15 cellular contexts compared by ENCODE assay signal in the genomic region with DNA sequence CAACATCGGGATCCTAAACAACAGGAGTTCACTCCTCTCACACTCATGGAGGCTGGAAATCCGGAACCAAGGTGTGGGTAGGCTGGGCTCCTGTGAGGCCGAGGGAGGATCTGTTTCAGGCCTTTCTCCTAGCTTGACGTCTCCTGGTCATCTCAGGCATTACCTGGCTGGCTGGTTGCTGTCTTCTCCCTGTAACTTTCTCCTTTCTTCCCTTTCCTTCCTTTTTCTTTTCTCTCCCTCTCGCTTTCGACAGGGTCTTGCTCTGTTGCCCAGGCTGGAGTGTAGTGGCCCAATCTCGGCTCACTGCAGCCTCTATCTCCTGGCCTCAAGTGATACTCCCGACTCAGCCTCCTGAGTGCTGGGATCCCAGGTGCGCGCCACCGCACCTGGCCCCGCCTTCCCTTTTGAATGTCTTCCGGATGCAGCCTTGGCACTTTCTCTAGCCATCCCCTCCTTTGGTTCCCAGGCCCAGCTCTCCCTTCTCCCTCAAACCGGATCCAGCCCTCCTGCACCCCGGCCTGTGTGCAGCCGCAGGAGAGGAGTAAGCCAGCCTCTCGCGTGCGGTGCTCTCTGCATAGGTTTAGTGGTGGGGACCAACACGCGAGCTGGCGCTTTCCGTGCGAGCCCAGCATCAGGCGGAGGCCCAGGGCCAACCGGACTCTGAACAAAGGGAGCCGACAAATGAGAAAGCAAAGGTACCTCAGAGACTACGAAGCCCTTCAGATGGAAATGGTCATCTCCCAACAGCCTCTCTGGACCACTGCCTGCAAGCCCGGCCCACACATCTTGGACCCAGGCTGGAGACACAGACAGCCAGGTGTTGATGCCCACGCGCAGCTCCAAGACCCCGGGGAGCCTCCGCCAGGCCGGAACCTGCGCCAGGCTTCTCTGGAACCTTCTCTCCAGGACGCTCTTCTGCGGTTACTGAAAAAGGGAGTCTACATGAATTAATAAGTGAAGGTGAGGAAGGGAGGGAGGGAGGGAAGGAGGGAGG. TPM values are rescaled to one million over a fixed set of nuclear protein-coding genes. Genes with fewer than 3 reads are reported as not detected.
DNase-seq lines count a peak whose midpoint lies in the region; ATAC-seq and TF ChIP-seq lines count a peak whose summit lies in the region.
"Had no signal": no experiment of that assay in that cellular context is flagged by ENCODE, and none has a peak within 500 bp of the region (broad histone marks: within the 10 kb centered on the region; RNA-seq: fewer than 3 reads in every experiment).

No MANE protein-coding gene starts in this region.

- H3K4me3 ChIP-seq in IMR-90 (ENCODE audit: insufficient read depth, low read depth, low read length) = no peak overlapping the region
- H3K4me3 ChIP-seq: SJSA1 had no signal

- intact Hi-C loops in activated naive CD4-positive, alpha-beta T cell treated with anti-CD3 and anti-CD28 coated beads for 36 hours (cut with micrococcal nuclease) = loop anchor here (10.0 kb wide), 2 partner anchors 133 to 303 kb away; partner anchors contain the start of gene EEF1AKMT1
- intact Hi-C loops in IMR-90 (cut with micrococcal nuclease) = no loop called here

- peaks cover 8% of the 10 kb centered on the region; the same call in 1 of the 2 replicates for H3K9me1 ChIP-seq in IMR-90 (ENCODE audit: insufficient read depth, low read length)

- H2AK5ac ChIP-seq in IMR-90 (ENCODE audit: low read depth, low read length) = peak overlapping the region; percentile 90

- BruUV-seq in IMR-90 (replicated peaks; lab: Mats Ljungman, UMichigan) = no TSS peak

- TF ChIP-seq CTCF in IMR-90 (conservative IDR thresholded peaks at IDR 0.05; ENCODE audit: low read depth, low read length) = no peak
- no peak for TF ChIP-seq CTCF in glutamatergic neuron (IDR thresholded peaks at IDR 0.05; ENCODE audit: partially characterized antibody, unreplicated experiment)
- no peak for TF ChIP-seq CTCF in osteocyte (IDR thresholded peaks at IDR 0.05)

- no peaks in the 10 kb centered on the region for H4K20me1 ChIP-seq in IMR-90 (ENCODE audit: insufficient read depth, low read length)

- peaks cover 6% of the 10 kb centered on the region; the same call in 1 of the 2 replicates for H3K4me1 ChIP-seq in IMR-90 (ENCODE audit: control insufficient read depth, insufficient read depth, low read length)

- H3K79me1 ChIP-seq in IMR-90 (ENCODE audit: low read depth in 1 of 2, low read length in 2 of 2) = peaks cover 0 to 3% of the 10 kb centered on the region in 2 experiments; a peak in 2 of 4 replicates

- POLR2A ChIA-PET in IMR-90 (lab: Charles Lee; ENCODE audit: unreplicated experiment) = no interaction called here

- no peak for TF ChIP-seq RAD21 in IMR-90 (IDR thresholded peaks at IDR 0.05; ENCODE audit: low read length)

- H2AK9ac ChIP-seq in IMR-90 (replicated peaks; ENCODE audit: low read depth, low read length, poor library complexity) = peak overlapping the region; percentile 39

- peaks cover 11% of the 10 kb centered on the region for H3K4me1 Mint-ChIP-seq in activated naive CD4-positive, alpha-beta T cell treated with anti-CD3 and anti-CD28 coated beads for 36 hours (ENCODE audit: low read depth)
- H3K4me1 Mint-ChIP-seq in glutamatergic neuron (ENCODE audit: low read depth, unreplicated experiment) (peaks cover 2% of the 10 kb centered on the region), osteocyte (ENCODE audit: unreplicated experiment) (peaks cover 48% of the 10 kb centered on the region)

- H3K18ac ChIP-seq in IMR-90 (ENCODE audit: low read depth, low read length) = no peak overlapping the region; the same call in 1 of the 2 replicates

- CTCF ChIA-PET in activated naive CD4-positive, alpha-beta T cell treated with anti-CD3 and anti-CD28 coated beads for 36 hours (lab: Charles Lee) = interaction anchor here (0.6 kb wide), 1 partner anchor 197 kb away, joined by 4 read pairs; no protein-coding TSS in a partner anchor
- CTCF ChIA-PET in IMR-90 (lab: Yijun Ruan, JAX) = no interaction called here

- peak overlapping the region; percentile 66 for H3K4ac ChIP-seq in IMR-90 (ENCODE audit: low read depth, low read length)

- peak overlapping the region; percentile 38 for H2AFZ ChIP-seq in IMR-90 (replicated peaks; ENCODE audit: low read length, poor library complexity)

- no peaks in the 10 kb centered on the region for H3K36me3 ChIP-seq in IMR-90 (ENCODE audit: control insufficient read depth, insufficient read depth, low read length)
- H3K36me3 ChIP-seq: SJSA1 had no signal

- H3K27ac ChIP-seq in IMR-90 (ENCODE audit: insufficient read depth, low read length) = no peak overlapping the region

- DNase-seq in activated naive CD4-positive, alpha-beta T cell treated with anti-CD3 and anti-CD28 coated beads for 36 hours = no peak
- DNase-seq in activated naive CD4-positive, alpha-beta T cell treated with anti-CD3 and anti-CD28 coated beads, Interleukin-2, amount 50 U/mL, for 16 hours = no peak
- DNase-seq in IMR-90 (no peak), glutamatergic neuron (no peak), osteocyte (ENCODE audit: extremely low spot score, unreplicated experiment) (peak; percentile 80), NCI-H226 (no peak), NCI-H146 treated with DMSO at 0.1 percent for 48 hours (lab: John Stamatoyannopoulos, UW; ENCODE audit: unreplicated experiment) (no peak)
- DNase-seq: activated CD4-positive, alpha-beta T cell treated with anti-CD3 and anti-CD28 coated beads, Interleukin-2, amount 50 U/mL, for 4 hours; cortex of kidney; NCI-H1436 treated with DMSO at 0.1 percent for 48 hours; OCI-M1 had no signal

- H3K9me3 ChIP-seq in IMR-90 (ENCODE audit: control insufficient read depth, insufficient read depth, low read length) = no peaks in the 10 kb centered on the region
- H3K9me3 ChIP-seq: SJSA1 had no signal

- no peak overlapping the region for H2BK5ac ChIP-seq in IMR-90 (ENCODE audit: low read depth, low read length, poor library complexity, severe bottlenecking)

- no peaks in the 10 kb centered on the region for H3K27me3 ChIP-seq in IMR-90 (ENCODE audit: control insufficient read depth, insufficient read depth, low read length)
- H3K27me3 ChIP-seq: SJSA1 had no signal

- peaks cover 8% of the 10 kb centered on the region for H3K27me3 Mint-ChIP-seq in activated naive CD4-positive, alpha-beta T cell treated with anti-CD3 and anti-CD28 coated beads for 36 hours (ENCODE audit: low read depth)
- H3K27me3 Mint-ChIP-seq in glutamatergic neuron (ENCODE audit: unreplicated experiment) (peaks cover 4% of the 10 kb centered on the region), osteocyte (ENCODE audit: unreplicated experiment) (no peaks in the 10 kb centered on the region)

- peak overlapping the region; percentile 18 for H3K4me3 Mint-ChIP-seq in activated naive CD4-positive, alpha-beta T cell treated with anti-CD3 and anti-CD28 coated beads for 36 hours
- H3K4me3 Mint-ChIP-seq in glutamatergic neuron (ENCODE audit: unreplicated experiment) = peak overlapping the region; percentile 12
- H3K4me3 Mint-ChIP-seq in osteocyte (ENCODE audit: unreplicated experiment) = no peak overlapping the region

- in situ Hi-C loops in IMR-90 (cut with MboI; ENCODE audit: low sequenced_read_pairs) = loop anchor here (10.0 kb wide), 1 partner anchor 63 kb away; no protein-coding TSS in a partner anchor

- H3K27ac Mint-ChIP-seq in activated naive CD4-positive, alpha-beta T cell treated with anti-CD3 and anti-CD28 coated beads for 36 hours = no peak overlapping the region
- H3K27ac Mint-ChIP-seq in glutamatergic neuron (ENCODE audit: unreplicated experiment) (no peak overlapping the region), osteocyte (ENCODE audit: unreplicated experiment) (no peak overlapping the region)
- H3K27ac Mint-ChIP-seq: activated T-helper 2 cell treated with anti-CD3 and anti-CD28 coated beads, Interferon-gamma antibody, Interleukin-2, Interleukin-4, amounts not matched to agents 10 μg/mL and 5 μg/mL and 100 μg/mL, durations not matched to agents 14 hours and 24 hours and 36 hours had no signal

- no peak overlapping the region for H3K23ac ChIP-seq in IMR-90 (ENCODE audit: low read depth, low read length)

- TF ChIP-seq POLR2A in IMR-90 (IDR thresholded peaks at IDR 0.05; ENCODE audit: low read depth, low read length) = no peak
- no peak for TF ChIP-seq POLR2A in GM18505 (IDR thresholded peaks at IDR 0.05; ENCODE audit: borderline replicate concordance, extremely low read depth, insufficient read depth, insufficient read length)

- H3K14ac ChIP-seq in IMR-90 (replicated peaks; ENCODE audit: low read depth, low read length) = no peak overlapping the region; the same call in 1 of the 2 replicates

- WGBS in IMR-90 (ENCODE audit: extremely low coverage in 2 of 2, insufficient read length in 1 of 2), 2 experiments = 95% methylated on average over 19 of the region's 37 CpGs; no CpG with 5 or more reads in 1 of the 2 experiments

- no peak for ATAC-seq in IMR-90 (ENCODE audit: low read depth)
- ATAC-seq in GM18505 (IDR thresholded peaks at IDR 0.05; ENCODE audit: unreplicated experiment) = no peak
- ATAC-seq: right cardiac atrium had no signal

- H3K56ac ChIP-seq in IMR-90 (ENCODE audit: extremely low read depth, insufficient read depth, low read length) = no peak overlapping the region

- no peaks in the 10 kb centered on the region for H3K9me3 Mint-ChIP-seq in activated naive CD4-positive, alpha-beta T cell treated with anti-CD3 and anti-CD28 coated beads for 36 hours
- no peaks in the 10 kb centered on the region for H3K9me3 Mint-ChIP-seq in glutamatergic neuron (ENCODE audit: unreplicated experiment)
- no peaks in the 10 kb centered on the region for H3K9me3 Mint-ChIP-seq in osteocyte (ENCODE audit: unreplicated experiment)
- H3K9me3 Mint-ChIP-seq: activated T-helper 2 cell treated with anti-CD3 and anti-CD28 coated beads, Interferon-gamma antibody, Interleukin-2, Interleukin-4, amounts not matched to agents 10 μg/mL and 5 μg/mL and 100 μg/mL, durations not matched to agents 14 hours and 24 hours and 36 hours had no signal

- peak overlapping the region; percentile 39 for H4K91ac ChIP-seq in IMR-90 (ENCODE audit: insufficient read depth, low read depth, low read length)

- H3K36me3 Mint-ChIP-seq in activated naive CD4-positive, alpha-beta T cell treated with anti-CD3 and anti-CD28 coated beads for 36 hours (ENCODE audit: low read depth) = no peaks in the 10 kb centered on the region
- H3K36me3 Mint-ChIP-seq in glutamatergic neuron (ENCODE audit: unreplicated experiment) (no peaks in the 10 kb centered on the region), osteocyte (ENCODE audit: unreplicated experiment) (no peaks in the 10 kb centered on the region)

- no peak overlapping the region for H3K4me2 ChIP-seq in IMR-90 (ENCODE audit: low read depth, low read length)

- H2BK120ac ChIP-seq in IMR-90 (ENCODE audit: low read depth, low read length) = peak overlapping the region; percentile 77

- H4K8ac ChIP-seq in IMR-90 (ENCODE audit: low read depth in 2 of 2, low read length in 2 of 2) = no peak overlapping the region

- dilution Hi-C loops in IMR-90 (cut with HindIII; ENCODE audit: low sequenced_read_pairs, unreplicated experiment) = no loop called here

- H3K9ac ChIP-seq in IMR-90 (ENCODE audit: low read depth, low read length) = no peak overlapping the region

- H2BK15ac ChIP-seq in IMR-90 (ENCODE audit: low read depth, low read length) = peak overlapping the region; percentile 56; the same call in 2 of the 3 replicates

- H2BK20ac ChIP-seq in IMR-90 (ENCODE audit: low read depth, low read length) = peak overlapping the region; percentile 88

- H4K5ac ChIP-seq in IMR-90 (ENCODE audit: low read depth, low read length) = peak overlapping the region; percentile 49; the same call in 1 of the 2 replicates

RNA-seq across cellular contexts. Expression of gene LATS2, which starts 16.3 kb away (rescaled TPM):
- 1 to 10 TPM; 1.1 to 1.2 TPM for total RNA-seq in activated naive CD4-positive, alpha-beta T cell treated with anti-CD3 and anti-CD28 coated beads for 36 hours
- total RNA-seq in IMR-90 (2012; rRNA removed) (12.7 and 16.4 TPM in 2 replicates), glutamatergic neuron (ENCODE audit: unreplicated experiment) (2.2 TPM), osteocyte (48.9 and 58.3 TPM in 2 replicates)
- polyA plus RNA-seq in IMR-90 (2012; rRNA removed) = 22.4 and 36.9 TPM in 2 replicates
- 18.2 and 24.6 TPM in 2 replicates for polyA plus RNA-seq in IMR-90 (2012; cell fraction: cytosol; rRNA removed)
- polyA plus RNA-seq in IMR-90 (2012; cell fraction: nucleus; rRNA removed; ENCODE audit: low replicate concordance) = 41.2 and 51.8 TPM in 2 replicates
